Comparison of ENCODE assay signal across 29 cellular contexts in genomic region chr2:67075530-67076253, GRCh38.
"Had no signal": no experiment of that assay in that cellular context is flagged by ENCODE, and none has a peak within 500 bp of the region (broad histone marks: within the 10 kb centered on the region; RNA-seq: fewer than 3 reads in every experiment).

No MANE protein-coding gene starts in this region.

- H3K27me3 Mint-ChIP-seq: activated B cell treated with CpG ODN at 0.5 μM for 24 hours; activated CD4-positive, alpha-beta memory T cell treated with anti-CD3 and anti-CD28 coated beads for 36 hours; activated CD4-positive, alpha-beta T cell treated with anti-CD3 and anti-CD28 coated beads, Interleukin-2, amount 10 ng/mL, durations not matched to agents 24 days and 14 days; activated naive CD8-positive, alpha-beta T cell; T-cell had no signal

- H3K4me3 Mint-ChIP-seq: activated B cell treated with CpG ODN at 0.5 μM for 24 hours; activated CD4-positive, alpha-beta memory T cell treated with anti-CD3 and anti-CD28 coated beads for 36 hours; activated CD4-positive, alpha-beta T cell treated with anti-CD3 and anti-CD28 coated beads, Interleukin-2, amount 10 ng/mL, durations not matched to agents 24 days and 14 days; activated naive CD4-positive, alpha-beta T cell treated with anti-CD3 and anti-CD28 coated beads for 36 hours; activated naive CD8-positive, alpha-beta T cell; activated T-cell treated with anti-CD3 and anti-CD28 coated beads, Interleukin-2, amount 50 U/mL, for 4 hours; T-cell had no signal

- H3K36me3 ChIP-seq: brain microvascular endothelial cell, cardiac muscle cell, SJSA1 had no signal

- ATAC-seq: activated T-cell treated with anti-CD3 and anti-CD28 coated beads, Interleukin-2, amount 50 U/mL, for 4 hours; PC-3; T-cell had no signal

- H3K27ac Mint-ChIP-seq: activated B cell treated with CpG ODN at 0.5 μM for 24 hours; activated CD4-positive, alpha-beta memory T cell treated with anti-CD3 and anti-CD28 coated beads for 36 hours; activated CD4-positive, alpha-beta T cell treated with anti-CD3 and anti-CD28 coated beads, Interleukin-2, amount 10 ng/mL, durations not matched to agents 24 days and 14 days; activated naive CD4-positive, alpha-beta T cell treated with anti-CD3 and anti-CD28 coated beads for 36 hours; activated naive CD8-positive, alpha-beta T cell; T-cell had no signal

- H3K4me1 Mint-ChIP-seq: activated B cell treated with CpG ODN at 0.5 μM for 24 hours; activated CD4-positive, alpha-beta T cell treated with anti-CD3 and anti-CD28 coated beads, Interleukin-2, amount 10 ng/mL, durations not matched to agents 24 days and 14 days; T-cell had no signal

- H3K4me1 ChIP-seq: SJSA1 had no signal

- FAIRE-seq: RCC 7860, TTC549 had no signal

- H3K9me3 Mint-ChIP-seq: activated CD4-positive, alpha-beta T cell treated with anti-CD3 and anti-CD28 coated beads, Interleukin-2, amount 10 ng/mL, durations not matched to agents 24 days and 14 days; activated naive CD4-positive, alpha-beta T cell treated with anti-CD3 and anti-CD28 coated beads for 36 hours had no signal

- H3K4me3 ChIP-seq: cardiac muscle cell, SJSA1 had no signal

- H3K27me3 ChIP-seq: brain microvascular endothelial cell, cardiac muscle cell, SJSA1 had no signal

- H3K27ac ChIP-seq: brain microvascular endothelial cell, cardiac muscle cell, SJSA1 had no signal

- H3K36me3 Mint-ChIP-seq: activated CD4-positive, alpha-beta memory T cell treated with anti-CD3 and anti-CD28 coated beads for 36 hours; activated naive CD8-positive, alpha-beta T cell; T-cell had no signal

- DNase-seq: activated B cell treated with CpG ODN at 0.5 μM for 24 hours; activated CD4-positive, alpha-beta memory T cell treated with anti-CD3 and anti-CD28 coated beads for 36 hours; activated CD4-positive, alpha-beta T cell treated with anti-CD3 and anti-CD28 coated beads for 1 hour; activated CD4-positive, alpha-beta T cell treated with anti-CD3 and anti-CD28 coated beads, Interleukin-2, amount 10 ng/mL, durations not matched to agents 24 days and 14 days; activated CD8-positive, alpha-beta memory T cell treated with anti-CD3 and anti-CD28 coated beads for 24 hours; activated gamma-delta T cell; activated naive CD4-positive, alpha-beta T cell treated with anti-CD3 and anti-CD28 coated beads for 36 hours; activated T-cell treated with anti-CD3 and anti-CD28 coated beads, Interleukin-2, amount 50 U/mL, for 4 hours; brain microvascular endothelial cell; cerebellar nuclear complex; Kasumi-1; KBM-7; NCI-H1048; NCI-H146; NCI-H187 treated with DMSO at 0.1 percent for 48 hours; NCI-H2081 treated with DMSO at 0.1 percent for 48 hours; NCI-H2171 treated with DMSO at 0.1 percent for 48 hours; NCI-H510A treated with DMSO at 0.1 percent for 48 hours; NCI-H69; PC-3; SHP77; T-cell; T-helper 2 cell; T1000 had no signal
